11 cellular contexts compared by ENCODE assay signal in genomic region chr1:32684167-32684811, GRCh38. TPM values are rescaled to one million over a fixed set of nuclear protein-coding genes. Genes with fewer than 3 reads are reported as not detected.
DNase-seq lines count a peak whose midpoint lies in the region; ATAC-seq and TF ChIP-seq lines count a peak whose summit lies in the region.
"Had no signal": no experiment of that assay in that cellular context is flagged by ENCODE, and none has a peak within 500 bp of the region (broad histone marks: within the 10 kb centered on the region; RNA-seq: fewer than 3 reads in every experiment).

No MANE protein-coding gene starts in this region.

- peaks cover 25% of the 10 kb centered on the region for H3K4me1 ChIP-seq in psoas muscle
- H3K4me1 ChIP-seq in HAP-1: no peaks in the 10 kb centered on the region
- peaks cover 0 to 8% (median 0%) of the 10 kb centered on the region in 6 donors for H3K4me1 ChIP-seq in spleen
- H3K4me1 ChIP-seq in CD4-positive, alpha-beta memory T cell (ENCODE audit: insufficient read depth, low read length): no peaks in the 10 kb centered on the region

- CTCF ChIA-PET in activated CD8-positive, alpha-beta T cell treated with anti-CD3 and anti-CD28 coated beads, Interleukin-2, amount 10 ng/mL, durations not matched to agents 7 days and 5 days (lab: Charles Lee): interaction anchor here (1.6 kb wide), 1 partner anchor 27 kb away, joined by 3 read pairs; no protein-coding TSS in a partner anchor
- CTCF ChIA-PET in CD4-positive, alpha-beta memory T cell (lab: Charles Lee; ENCODE audit: partially characterized antibody): no interaction called here

- no peaks in the 10 kb centered on the region for H3K9me3 ChIP-seq in psoas muscle
- H3K9me3 ChIP-seq in HAP-1: no peaks in the 10 kb centered on the region
- no peaks in the 10 kb centered on the region for H3K9me3 ChIP-seq in spleen
- no peaks in the 10 kb centered on the region for H3K9me3 ChIP-seq in WERI-Rb-1 (ENCODE audit: severe bottlenecking)
- H3K9me3 ChIP-seq in CD4-positive, alpha-beta memory T cell (ENCODE audit: control insufficient read depth in 1 of 2, low read length in 2 of 2): no peaks in the 10 kb centered on the region

- no peak overlapping the region for H3K4me3 Mint-ChIP-seq in activated CD8-positive, alpha-beta T cell treated with anti-CD3 and anti-CD28 coated beads, Interleukin-2, amount 10 ng/mL, durations not matched to agents 7 days and 5 days
- H3K4me3 Mint-ChIP-seq in CD4-positive, alpha-beta memory T cell: no peak overlapping the region
- H3K4me3 Mint-ChIP-seq: T-helper 17 cell had no signal

- DNase-seq in Ammon's horn (ENCODE audit: low spot score) (peak; percentile 54), foreskin fibroblast (peak; percentile 72 to 89), psoas muscle (no peak), HAP-1 (ENCODE audit: low spot score in 2 of 2) (no peak), spleen (no peak), WERI-Rb-1 (no peak)
- no peak for DNase-seq in activated CD8-positive, alpha-beta T cell treated with anti-CD3 and anti-CD28 coated beads, Interleukin-2, amount 10 ng/mL, durations not matched to agents 7 days and 5 days
- DNase-seq in CD4-positive, alpha-beta memory T cell: no peak
- DNase-seq: DMS153, NCI-H2081 treated with DMSO at 0.1 percent for 48 hours, T-helper 17 cell had no signal

- H3K4me3 ChIP-seq in foreskin fibroblast (ENCODE audit: low read depth in 1 of 2, low read length in 2 of 2): no peak overlapping the region
- H3K4me3 ChIP-seq in psoas muscle: no peak overlapping the region
- H3K4me3 ChIP-seq in HAP-1: no peak overlapping the region
- no peak overlapping the region for H3K4me3 ChIP-seq in spleen
- H3K4me3 ChIP-seq in WERI-Rb-1 (ENCODE audit: low read depth, low read length): no peak overlapping the region
- no peak overlapping the region for H3K4me3 ChIP-seq in CD4-positive, alpha-beta memory T cell (ENCODE audit: low read length in 2 of 2)

- 12 to 34% (median 27%) methylated on average over 2 of the region's 2 CpGs for WGBS in psoas muscle, 3 donors
- WGBS in spleen, 5 donors: 37 to 62% (median 56%) methylated on average over 2 of the region's 2 CpGs

- no peaks in the 10 kb centered on the region for H3K27me3 ChIP-seq in psoas muscle (ENCODE audit: insufficient read depth in 3 of 3, low read length in 2 of 3)
- H3K27me3 ChIP-seq in HAP-1 (ENCODE audit: low read depth): no peaks in the 10 kb centered on the region
- no peaks in the 10 kb centered on the region for H3K27me3 ChIP-seq in spleen (replicated peaks in 1 of 7)
- no peaks in the 10 kb centered on the region for H3K27me3 ChIP-seq in WERI-Rb-1 (ENCODE audit: insufficient read depth, low read depth, severe bottlenecking)
- no peaks in the 10 kb centered on the region for H3K27me3 ChIP-seq in CD4-positive, alpha-beta memory T cell (ENCODE audit: insufficient read depth, low read length)

- POLR2A ChIA-PET in activated CD8-positive, alpha-beta T cell treated with anti-CD3 and anti-CD28 coated beads, Interleukin-2, amount 10 ng/mL, durations not matched to agents 7 days and 5 days (lab: Charles Lee): interaction anchor here (1.9 kb wide), 1 partner anchor 22 kb away, joined by 4 read pairs; no protein-coding TSS in a partner anchor
- POLR2A ChIA-PET in CD4-positive, alpha-beta memory T cell (lab: Charles Lee; ENCODE audit: partially characterized antibody): interaction anchor here (0.7 kb wide), 1 partner anchor 201 kb away, joined by 3 read pairs; no protein-coding TSS in a partner anchor

- ATAC-seq in activated CD8-positive, alpha-beta T cell treated with anti-CD3 and anti-CD28 coated beads, Interleukin-2, amount 10 ng/mL, durations not matched to agents 7 days and 5 days: no peak
- ATAC-seq in psoas muscle: peak in 2 of 4 donors; percentile 47 to 48
- ATAC-seq: T-helper 17 cell had no signal

- H3K36me3 Mint-ChIP-seq in activated CD8-positive, alpha-beta T cell treated with anti-CD3 and anti-CD28 coated beads, Interleukin-2, amount 10 ng/mL, durations not matched to agents 7 days and 5 days (ENCODE audit: low read depth): peaks cover 51% of the 10 kb centered on the region
- H3K36me3 Mint-ChIP-seq in CD4-positive, alpha-beta memory T cell: peaks cover 37 to 56% of the 10 kb centered on the region in 2 donors

- no peaks in the 10 kb centered on the region for H3K9me3 Mint-ChIP-seq in activated CD8-positive, alpha-beta T cell treated with anti-CD3 and anti-CD28 coated beads, Interleukin-2, amount 10 ng/mL, durations not matched to agents 7 days and 5 days (ENCODE audit: insufficient read depth)
- H3K9me3 Mint-ChIP-seq in CD4-positive, alpha-beta memory T cell: peaks cover 0 to 1% (median 0%) of the 10 kb centered on the region in 8 donors

- peaks cover 16 to 93% of the 10 kb centered on the region in 2 donors for H3K36me3 ChIP-seq in psoas muscle (ENCODE audit: insufficient read depth in 1 of 2, low read depth in 1 of 2)
- H3K36me3 ChIP-seq in HAP-1 (replicated peaks): peaks cover 73% of the 10 kb centered on the region
- peaks cover 3 to 80% (median 59%) of the 10 kb centered on the region in 6 donors for H3K36me3 ChIP-seq in spleen
- H3K36me3 ChIP-seq in WERI-Rb-1: peaks cover 73% of the 10 kb centered on the region
- H3K36me3 ChIP-seq in CD4-positive, alpha-beta memory T cell (ENCODE audit: insufficient read depth, low read length): peaks cover 40% of the 10 kb centered on the region

- in situ Hi-C loops in HAP-1 (cut with MboI; ENCODE audit: low sequenced_read_pairs): no loop called here

- H3K27me3 Mint-ChIP-seq in activated CD8-positive, alpha-beta T cell treated with anti-CD3 and anti-CD28 coated beads, Interleukin-2, amount 10 ng/mL, durations not matched to agents 7 days and 5 days (ENCODE audit: low read depth): no peaks in the 10 kb centered on the region
- H3K27me3 Mint-ChIP-seq in CD4-positive, alpha-beta memory T cell: no peaks in the 10 kb centered on the region
- H3K27me3 Mint-ChIP-seq: T-helper 17 cell had no signal

- no peak for TF ChIP-seq POLR2A in spleen (IDR thresholded peaks at IDR 0.05)

- peak overlapping the region; percentile 7 for H3K27ac ChIP-seq in psoas muscle
- peak overlapping the region in 1 of 8 donors; percentile 11 for H3K27ac ChIP-seq in spleen
- H3K27ac ChIP-seq in WERI-Rb-1: no peak overlapping the region
- no peak overlapping the region for H3K27ac ChIP-seq in CD4-positive, alpha-beta memory T cell (ENCODE audit: low read depth, low read length)

- peak overlapping the region; percentile 4 for H3K27ac Mint-ChIP-seq in activated CD8-positive, alpha-beta T cell treated with anti-CD3 and anti-CD28 coated beads, Interleukin-2, amount 10 ng/mL, durations not matched to agents 7 days and 5 days
- peak overlapping the region in 3 of 7 donors; percentile 4 to 64 (median 31) for H3K27ac Mint-ChIP-seq in CD4-positive, alpha-beta memory T cell
- H3K27ac Mint-ChIP-seq: T-helper 17 cell had no signal

- no peaks in the 10 kb centered on the region for H3K4me1 Mint-ChIP-seq in activated CD8-positive, alpha-beta T cell treated with anti-CD3 and anti-CD28 coated beads, Interleukin-2, amount 10 ng/mL, durations not matched to agents 7 days and 5 days (ENCODE audit: low read depth)
- H3K4me1 Mint-ChIP-seq in CD4-positive, alpha-beta memory T cell: peaks cover 0 to 2% (median 0%) of the 10 kb centered on the region in 4 donors
- H3K4me1 Mint-ChIP-seq: T-helper 17 cell had no signal

- intact Hi-C loops in psoas muscle (cut with DNase I): no loop called here
- intact Hi-C loops in spleen (cut with DNase I; ENCODE audit: low total_unique reads): no loop called here
- intact Hi-C loops in CD4-positive, alpha-beta memory T cell (cut with micrococcal nuclease): no loop called here

- no peak for TF ChIP-seq CTCF in foreskin fibroblast (IDR thresholded peaks at IDR 0.05; ENCODE audit: low read depth, low read length)
- no peak for TF ChIP-seq CTCF in psoas muscle (IDR thresholded peaks at IDR 0.05)
- no peak for TF ChIP-seq CTCF in spleen (IDR thresholded peaks at IDR 0.05 in 8 of 11, conservative IDR thresholded peaks at IDR 0.05 in 3 of 11)
- TF ChIP-seq CTCF in WERI-Rb-1 (IDR thresholded peaks at IDR 0.05; ENCODE audit: low read depth, low read length): no peak

RNA-seq across cellular contexts. Expression of gene SYNC, which starts 18.3 kb away (rescaled TPM):
- not detected for total RNA-seq in activated CD8-positive, alpha-beta T cell treated with anti-CD3 and anti-CD28 coated beads, Interleukin-2, amount 10 ng/mL, durations not matched to agents 7 days and 5 days
- 10 to 100 TPM; 40.4 to 82.5 (median 54.4) TPM for total RNA-seq in psoas muscle
- 10 to 100 TPM; 46.1 to 74.7 (median 49.1) TPM for polyA plus RNA-seq in psoas muscle
- total RNA-seq in spleen: 1 to 10 TPM; 1.3 to 9.2 (median 6.5) TPM
- polyA plus RNA-seq in spleen: 1 to 10 TPM; 1.2 to 4.5 (median 1.7) TPM
- total RNA-seq in CD4-positive, alpha-beta memory T cell: not detected
- polyA plus RNA-seq in CD4-positive, alpha-beta memory T cell: not detected
- total RNA-seq: T-helper 17 cell had no signal

RNA-seq across cellular contexts. Expression of gene RBBP4, which starts 33.3 kb away (rescaled TPM):
- 100 to 1,000 TPM; 290 to 298 TPM for total RNA-seq in activated CD8-positive, alpha-beta T cell treated with anti-CD3 and anti-CD28 coated beads, Interleukin-2, amount 10 ng/mL, durations not matched to agents 7 days and 5 days
- total RNA-seq in psoas muscle (10 to 100 TPM; 66.3 to 87.8 (median 85.1) TPM), spleen (100 to 1,000 TPM; 122 to 181 (median 158) TPM)
- polyA plus RNA-seq in psoas muscle (10 to 100 TPM; 29.5 to 59.7 (median 46.6) TPM), spleen (10 to 100 TPM; 42.4 to 74.1 (median 61.0) TPM)
- total RNA-seq in CD4-positive, alpha-beta memory T cell: 100 to 1,000 TPM; 185 to 186 TPM
- polyA plus RNA-seq in CD4-positive, alpha-beta memory T cell: 100 to 1,000 TPM; 246 to 374 TPM

RNA-seq across cellular contexts. Expression of gene ZBTB8OS, which starts 33.9 kb away (rescaled TPM):
- 10 to 100 TPM; 50.5 to 54.1 TPM for total RNA-seq in activated CD8-positive, alpha-beta T cell treated with anti-CD3 and anti-CD28 coated beads, Interleukin-2, amount 10 ng/mL, durations not matched to agents 7 days and 5 days
- total RNA-seq in psoas muscle (10 to 100 TPM; 25.3 to 38.5 (median 29.4) TPM), spleen (10 to 100 TPM; 26.7 to 46.2 (median 35.4) TPM)
- polyA plus RNA-seq in psoas muscle (10 to 100 TPM; 42.9 to 76.4 (median 47.6) TPM), spleen (10 to 100 TPM; 52.9 to 70.5 (median 53.1) TPM)
- 10 to 100 TPM; 54.0 to 56.4 TPM for total RNA-seq in CD4-positive, alpha-beta memory T cell
- 10 to 100 TPM; 69.9 to 94.4 TPM for polyA plus RNA-seq in CD4-positive, alpha-beta memory T cell

Comparison
In these comparisons a context has a peak if more than half of its experiments do, and no peak if none do; other contexts are left out.
1. DNase-seq: peak in Ammon's horn (single experiment) and foreskin fibroblast (2 of 2); none in activated CD8-positive, alpha-beta T cell treated with anti-CD3 and anti-CD28 coated beads, Interleukin-2, amount 10 ng/mL, durations not matched to agents 7 days and 5 days (single experiment), psoas muscle (0 of 2), HAP-1 (0 of 2), spleen (single experiment), WERI-Rb-1 (single experiment) and CD4-positive, alpha-beta memory T cell (0 of 5).
2. RNA of gene SYNC, which starts 18.3 kb away (total RNA-seq): 40.4 to 82.5 TPM in psoas muscle; 1.3 to 9.2 TPM in spleen, not detected in CD4-positive, alpha-beta memory T cell and not detected in activated CD8-positive, alpha-beta T cell treated with anti-CD3 and anti-CD28 coated beads, Interleukin-2, amount 10 ng/mL, durations not matched to agents 7 days and 5 days; every median in the first group is over 4 times any median in the second.